Comparison of ENCODE assay signal across 9 cellular contexts in the genomic region with DNA sequence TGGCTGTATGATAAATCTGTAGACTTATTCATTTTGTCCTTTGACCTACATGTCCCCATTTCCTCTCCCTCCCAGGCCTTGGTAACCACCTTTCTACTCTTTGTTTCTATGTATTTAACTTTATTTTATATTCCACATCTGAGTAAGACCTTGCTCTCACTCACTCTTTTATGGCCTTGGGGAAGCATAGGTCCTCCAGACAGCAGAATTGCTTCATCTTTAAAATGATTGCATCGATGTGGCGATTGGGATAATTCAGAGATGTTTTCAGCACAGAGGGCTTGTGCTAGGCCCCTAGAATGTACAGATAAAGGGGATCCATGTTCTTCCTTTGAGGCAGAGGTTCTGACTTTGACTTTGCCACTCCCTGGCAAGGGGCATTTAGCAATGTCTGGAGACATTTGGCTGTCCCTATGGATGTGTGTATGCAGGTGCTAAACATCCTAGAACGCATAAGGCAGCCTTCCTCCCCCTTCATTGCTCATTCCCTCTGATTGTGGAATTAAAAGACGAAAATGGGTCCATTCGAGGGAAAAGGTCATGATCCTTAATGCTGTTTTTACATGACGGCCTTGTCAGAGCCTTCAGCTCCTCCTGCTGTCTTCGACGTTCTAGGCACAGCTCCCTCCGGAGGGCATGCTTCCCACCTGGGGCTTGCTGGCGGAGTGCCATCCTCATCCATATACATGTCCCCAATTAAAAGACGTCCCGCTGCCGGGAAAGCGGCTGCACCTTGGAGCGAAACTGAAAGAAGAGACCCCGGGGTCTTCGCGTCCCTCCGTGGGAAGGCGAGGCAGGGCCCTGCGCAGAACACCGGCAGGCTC. TPM values are rescaled to one million over a fixed set of nuclear protein-coding genes. Genes with fewer than 3 reads are reported as not detected.
DNase-seq lines count a peak whose midpoint lies in the region; ATAC-seq and TF ChIP-seq lines count a peak whose summit lies in the region.
"Had no signal": no experiment of that assay in that cellular context is flagged by ENCODE, and none has a peak within 500 bp of the region (broad histone marks: within the 10 kb centered on the region; RNA-seq: fewer than 3 reads in every experiment).

No MANE protein-coding gene starts in this region.

- H3K27ac Mint-ChIP-seq in activated naive CD4-positive, alpha-beta T cell treated with anti-CD3 and anti-CD28 coated beads, Interleukin-2, amount 10 ng/mL, durations not matched to agents 7 days and 5 days: no peak overlapping the region
- H3K27ac Mint-ChIP-seq: activated B cell treated with CpG ODN at 0.5 μM for 24 hours had no signal

- H3K36me3 ChIP-seq in SJCRH30: no peaks in the 10 kb centered on the region
- no peaks in the 10 kb centered on the region for H3K36me3 ChIP-seq in right atrium auricular region
- H3K36me3 ChIP-seq in smooth muscle cell (ENCODE audit: low read depth): no peaks in the 10 kb centered on the region

- no peak for ATAC-seq in activated T-cell treated with anti-CD3 and anti-CD28 coated beads, Interleukin-2, amount 50 U/mL, for 4 hours

- peaks cover 8% of the 10 kb centered on the region for H3K27me3 ChIP-seq in HL-60 (ENCODE audit: insufficient read depth, poor library complexity, severe bottlenecking)
- H3K27me3 ChIP-seq in SJCRH30: no peaks in the 10 kb centered on the region
- no peaks in the 10 kb centered on the region for H3K27me3 ChIP-seq in right atrium auricular region
- H3K27me3 ChIP-seq in smooth muscle cell (ENCODE audit: low read depth): peaks cover 7% of the 10 kb centered on the region

- peak overlapping the region; percentile 23 for H3K9ac ChIP-seq in smooth muscle cell (ENCODE audit: low read depth)

- H4K20me1 ChIP-seq in smooth muscle cell (ENCODE audit: low read depth): no peaks in the 10 kb centered on the region

- peak overlapping the region; percentile 28 for H3K4me3 ChIP-seq in HL-60 (replicated peaks; ENCODE audit: insufficient read depth, low read length)
- H3K4me3 ChIP-seq in SJCRH30: peak overlapping the region; percentile 52
- peak overlapping the region; percentile 34 to 59 for H3K4me3 ChIP-seq in right atrium auricular region
- H3K4me3 ChIP-seq in smooth muscle cell: peak overlapping the region; percentile 54

- H3K4me2 ChIP-seq in smooth muscle cell: peak overlapping the region; percentile 83

- no peaks in the 10 kb centered on the region for H3K79me2 ChIP-seq in smooth muscle cell (ENCODE audit: low read depth)

- WGBS in smooth muscle cell (ENCODE audit: low lambda C conversion rate): 25% methylated on average over 22 of the region's 22 CpGs

- H3F3A ChIP-seq in smooth muscle cell (ENCODE audit: low read depth): peaks cover 10% of the 10 kb centered on the region

- H3K36me3 Mint-ChIP-seq in activated naive CD4-positive, alpha-beta T cell treated with anti-CD3 and anti-CD28 coated beads, Interleukin-2, amount 10 ng/mL, durations not matched to agents 7 days and 5 days: no peaks in the 10 kb centered on the region
- no peaks in the 10 kb centered on the region for H3K36me3 Mint-ChIP-seq in activated T-cell treated with anti-CD3 and anti-CD28 coated beads, Interleukin-2, amount 50 U/mL, for 4 hours (ENCODE audit: insufficient read depth)

- H3K27me3 Mint-ChIP-seq in activated naive CD4-positive, alpha-beta T cell treated with anti-CD3 and anti-CD28 coated beads, Interleukin-2, amount 10 ng/mL, durations not matched to agents 7 days and 5 days: peaks cover 26% of the 10 kb centered on the region
- peaks cover 22% of the 10 kb centered on the region for H3K27me3 Mint-ChIP-seq in activated T-cell treated with anti-CD3 and anti-CD28 coated beads, Interleukin-2, amount 50 U/mL, for 4 hours (ENCODE audit: low read depth)

- H3K4me3 Mint-ChIP-seq in activated naive CD4-positive, alpha-beta T cell treated with anti-CD3 and anti-CD28 coated beads, Interleukin-2, amount 10 ng/mL, durations not matched to agents 7 days and 5 days: no peak overlapping the region
- H3K4me3 Mint-ChIP-seq in activated T-cell treated with anti-CD3 and anti-CD28 coated beads, Interleukin-2, amount 50 U/mL, for 4 hours: no peak overlapping the region
- H3K4me3 Mint-ChIP-seq: activated B cell treated with CpG ODN at 0.5 μM for 24 hours had no signal

- H3K27ac ChIP-seq in HL-60 (replicated peaks) (no peak overlapping the region), SJCRH30 (peak overlapping the region; percentile 86), right atrium auricular region (no peak overlapping the region), smooth muscle cell (ENCODE audit: low read depth) (peak overlapping the region; percentile 78)

- TF ChIP-seq CTCF in HL-60 (IDR thresholded peaks at IDR 0.05; ENCODE audit: insufficient read depth, low read length) (no peak), right atrium auricular region (IDR thresholded peaks at IDR 0.05) (no peak), smooth muscle cell (IDR thresholded peaks at IDR 0.05; ENCODE audit: borderline replicate concordance, insufficient read depth, poor library complexity, severe bottlenecking) (no peak)

- H3K9me3 ChIP-seq in SJCRH30 (replicated peaks) (no peaks in the 10 kb centered on the region), right atrium auricular region (no peaks in the 10 kb centered on the region), smooth muscle cell (replicated peaks; ENCODE audit: low read depth) (no peaks in the 10 kb centered on the region)

- CTCF ChIA-PET in activated naive CD4-positive, alpha-beta T cell treated with anti-CD3 and anti-CD28 coated beads, Interleukin-2, amount 10 ng/mL, durations not matched to agents 7 days and 5 days (lab: Charles Lee): no interaction called here

- peaks cover 7% of the 10 kb centered on the region for H3K9me3 Mint-ChIP-seq in activated naive CD4-positive, alpha-beta T cell treated with anti-CD3 and anti-CD28 coated beads, Interleukin-2, amount 10 ng/mL, durations not matched to agents 7 days and 5 days
- peaks cover 3% of the 10 kb centered on the region for H3K9me3 Mint-ChIP-seq in activated T-cell treated with anti-CD3 and anti-CD28 coated beads, Interleukin-2, amount 50 U/mL, for 4 hours
- H3K9me3 Mint-ChIP-seq: activated B cell treated with CpG ODN at 0.5 μM for 24 hours had no signal

- DNase-seq in HL-60 (ENCODE audit: low read depth in 1 of 2, low spot score in 1 of 2): no peak
- DNase-seq in SJCRH30: no peak
- DNase-seq in right atrium auricular region (ENCODE audit: low spot score): no peak
- no peak for DNase-seq in smooth muscle cell (lab: John Stamatoyannopoulos, UW; ENCODE audit: unreplicated experiment)
- no peak for DNase-seq in activated naive CD4-positive, alpha-beta T cell treated with anti-CD3 and anti-CD28 coated beads, Interleukin-2, amount 10 ng/mL, durations not matched to agents 7 days and 5 days
- no peak for DNase-seq in activated T-cell treated with anti-CD3 and anti-CD28 coated beads, Interleukin-2, amount 50 U/mL, for 4 hours
- DNase-seq in T-helper 1 cell: no peak
- no peak for DNase-seq in NCI-H1048 (lab: John Stamatoyannopoulos, UW)
- DNase-seq: activated B cell treated with CpG ODN at 0.5 μM for 24 hours had no signal

- H3K4me1 ChIP-seq in SJCRH30 (peaks cover 3% of the 10 kb centered on the region; the same call in 1 of the 2 replicates), right atrium auricular region (peaks cover 0 to 17% of the 10 kb centered on the region in 2 donors), smooth muscle cell (ENCODE audit: low read depth) (no peaks in the 10 kb centered on the region)

- H2AFZ ChIP-seq in smooth muscle cell (ENCODE audit: low read depth): peak overlapping the region; percentile 17

- no peaks in the 10 kb centered on the region for H3K4me1 Mint-ChIP-seq in activated naive CD4-positive, alpha-beta T cell treated with anti-CD3 and anti-CD28 coated beads, Interleukin-2, amount 10 ng/mL, durations not matched to agents 7 days and 5 days
- no peaks in the 10 kb centered on the region for H3K4me1 Mint-ChIP-seq in activated T-cell treated with anti-CD3 and anti-CD28 coated beads, Interleukin-2, amount 50 U/mL, for 4 hours (ENCODE audit: low read depth)
- H3K4me1 Mint-ChIP-seq: activated B cell treated with CpG ODN at 0.5 μM for 24 hours had no signal

RNA-seq across cellular contexts. Expression of a gene that starts 1.1 kb away (rescaled TPM):
- 0.16 TPM in 1 of 2 replicates, not detected in the other for total RNA-seq in SJCRH30 (2014; rRNA removed; shearing (Covaris generic))
- 1 to 10 TPM in 1 of 2 donors, not detected in 1; 1.0 TPM for total RNA-seq in right atrium auricular region
- total RNA-seq in smooth muscle cell: 0.90 and 1.4 TPM in 2 replicates
- polyA plus RNA-seq in smooth muscle cell: 0.87 and 2.4 TPM in 2 replicates
- not detected for total RNA-seq in activated T-cell treated with anti-CD3 and anti-CD28 coated beads, Interleukin-2, amount 50 U/mL, for 4 hours
- total RNA-seq: activated B cell treated with CpG ODN at 0.5 μM for 24 hours had no signal

Comparison
In these comparisons a context has a peak if more than half of its experiments do, and no peak if none do; other contexts are left out.
1. H3K27ac ChIP-seq: peak in SJCRH30 (single experiment) and smooth muscle cell (single experiment); none in HL-60 (single experiment) and right atrium auricular region (0 of 2).
2. Peak in every context shown above with its lines, with median percentiles within 50 percentile points of each other: H3K4me3 ChIP-seq.